Comparison of ENCODE assay signal across 19 cellular contexts in the genomic region with DNA sequence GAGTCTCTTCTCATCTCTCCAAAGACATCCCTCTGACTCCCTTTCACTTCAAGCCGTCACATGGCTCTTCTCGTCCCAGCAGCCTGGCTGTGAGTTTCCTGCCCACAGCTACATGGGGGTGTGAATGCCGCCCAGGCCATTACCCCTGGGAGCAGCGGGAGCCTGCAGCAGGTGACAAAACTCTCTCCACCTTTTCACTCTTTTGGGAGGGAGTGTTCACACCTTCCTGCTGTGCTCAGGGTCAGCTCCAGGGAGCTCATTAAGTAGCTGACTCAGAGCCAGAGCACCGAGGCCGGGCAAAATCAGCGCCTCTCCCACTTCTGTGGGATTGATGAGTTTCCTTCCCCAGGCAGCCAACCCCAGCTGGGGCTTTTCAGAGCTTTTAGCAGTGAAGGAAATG.
A peak's percentile ranks its signal among the peaks of the same experiment; 100 is the strongest.
DNase-seq lines count a peak whose midpoint lies in the region; ATAC-seq, FAIRE-seq and TF ChIP-seq lines count a peak whose summit lies in the region.
"Had no signal": no experiment of that assay in that cellular context is flagged by ENCODE, and none has a peak within 500 bp of the region (broad histone marks: within the 10 kb centered on the region; RNA-seq: fewer than 3 reads in every experiment).

No MANE protein-coding gene starts in this region.

- no peak overlapping the region for H3K4me3 Mint-ChIP-seq in mesothelial cell of epicardium
- H3K4me3 Mint-ChIP-seq: activated T-cell treated with anti-CD3 and anti-CD28 coated beads, Interleukin-2, amount 50 U/mL, for 24 hours had no signal

- H3K4me1 Mint-ChIP-seq in mesothelial cell of epicardium: peaks cover 16% of the 10 kb centered on the region

- H3K9me3 Mint-ChIP-seq in mesothelial cell of epicardium: peaks cover 8% of the 10 kb centered on the region
- H3K9me3 Mint-ChIP-seq: activated T-cell treated with anti-CD3 and anti-CD28 coated beads, Interleukin-2, amount 50 U/mL, for 24 hours had no signal

- no peaks in the 10 kb centered on the region for H3K27me3 Mint-ChIP-seq in mesothelial cell of epicardium (ENCODE audit: low read depth)
- H3K27me3 Mint-ChIP-seq: activated T-cell treated with anti-CD3 and anti-CD28 coated beads, Interleukin-2, amount 50 U/mL, for 24 hours had no signal

- FAIRE-seq in bronchial epithelial cell (lab: Jason Lieb, UNC): no peak

- no peak overlapping the region for H3K4me3 ChIP-seq in bronchial epithelial cell (ENCODE audit: low read depth, low read length)
- H3K4me3 ChIP-seq: heart right ventricle, PC-9, suprapubic skin had no signal

- DNase-seq in DMS153 (lab: John Stamatoyannopoulos, UW) (peak; percentile 32), NCI-H146 (lab: John Stamatoyannopoulos, UW) (peak; percentile 88), bronchial epithelial cell (ENCODE audit: low read depth) (peak; percentile 33), mesothelial cell of epicardium (ENCODE audit: low spot score in 2 of 2, unreplicated experiment in 2 of 2) (no peak), SIG-M5 treated with dmso at 0.1 percent for 504 hours (lab: John Stamatoyannopoulos, UW; ENCODE audit: unreplicated experiment) (no peak), amniotic stem cell (lab: John Stamatoyannopoulos, UW) (no peak)
- no peak for DNase-seq in activated CD8-positive, alpha-beta memory T cell treated with anti-CD3 and anti-CD28 coated beads, Interleukin-2, amount 50 U/mL, for 48 hours
- DNase-seq: activated CD4-positive, alpha-beta T cell treated with anti-CD3 and anti-CD28 coated beads, Interleukin-2, amount 50 U/mL, for 1 hour; activated T-cell treated with anti-CD3 and anti-CD28 coated beads, Interleukin-2, amount 50 U/mL, for 24 hours; AML-193; heart right ventricle; midbrain; NCI-H526; PC-9; SK-N-SH had no signal

- H3K27ac Mint-ChIP-seq in mesothelial cell of epicardium: peak overlapping the region; percentile 27
- H3K27ac Mint-ChIP-seq: activated naive CD4-positive, alpha-beta T cell treated with anti-CD3 and anti-CD28 coated beads, Interleukin-2, amount 50 U/mL, for 72 hours; activated T-cell treated with anti-CD3 and anti-CD28 coated beads, Interleukin-2, amount 50 U/mL, for 24 hours had no signal

- no peaks in the 10 kb centered on the region for H3K36me3 ChIP-seq in bronchial epithelial cell (ENCODE audit: control insufficient read depth, insufficient read depth, low read length)
- H3K36me3 ChIP-seq: neutrophil, suprapubic skin had no signal

- no peak for ATAC-seq in GM19328 (IDR thresholded peaks at IDR 0.05; ENCODE audit: unreplicated experiment)
- ATAC-seq: activated naive CD4-positive, alpha-beta T cell treated with anti-CD3 and anti-CD28 coated beads, Interleukin-2, amount 50 U/mL, for 72 hours; heart right ventricle had no signal

- H3K27me3 ChIP-seq in bronchial epithelial cell (ENCODE audit: control insufficient read depth, insufficient read depth, low read length): no peaks in the 10 kb centered on the region
- H3K27me3 ChIP-seq: heart right ventricle, neutrophil, suprapubic skin had no signal

- TF ChIP-seq CTCF in bronchial epithelial cell (IDR thresholded peaks at IDR 0.05; ENCODE audit: insufficient read depth, low read length, severe bottlenecking) (no peak), mesothelial cell of epicardium (IDR thresholded peaks at IDR 0.05; ENCODE audit: unreplicated experiment) (no peak)

- H3K36me3 Mint-ChIP-seq in mesothelial cell of epicardium: peaks cover 11% of the 10 kb centered on the region

Comparison
In these comparisons a context has a peak if more than half of its experiments do, and no peak if none do; other contexts are left out.
1. DNase-seq: peak in DMS153 (single experiment), NCI-H146 (single experiment) and bronchial epithelial cell (single experiment); none in mesothelial cell of epicardium (0 of 2), SIG-M5 treated with dmso at 0.1 percent for 504 hours (single experiment), activated CD8-positive, alpha-beta memory T cell treated with anti-CD3 and anti-CD28 coated beads, Interleukin-2, amount 50 U/mL, for 48 hours (single experiment) and amniotic stem cell (single experiment).